11 cellular contexts compared by ENCODE assay signal in genomic region chr2:157442136-157442535, GRCh38. TPM values are rescaled to one million over a fixed set of nuclear protein-coding genes. Genes with fewer than 3 reads are reported as not detected.
DNase-seq lines count a peak whose midpoint lies in the region; ATAC-seq and TF ChIP-seq lines count a peak whose summit lies in the region.
"Had no signal": no experiment of that assay in that cellular context is flagged by ENCODE, and none has a peak within 500 bp of the region (broad histone marks: within the 10 kb centered on the region; RNA-seq: fewer than 3 reads in every experiment).

No MANE protein-coding gene starts in this region.

- TF ChIP-seq CTCF in mucosa of descending colon (IDR thresholded peaks at IDR 0.05): no peak
- TF ChIP-seq CTCF in upper lobe of right lung (IDR thresholded peaks at IDR 0.05): no peak

- intact Hi-C loops in right cardiac atrium (cut with DNase I): no loop called here
- intact Hi-C loops in left cardiac atrium (cut with DNase I): no loop called here
- intact Hi-C loops in mucosa of descending colon (cut with DNase I, micrococcal nuclease): no loop called here
- intact Hi-C loops in upper lobe of right lung (cut with DNase I): no loop called here

- peaks cover 65% of the 10 kb centered on the region for H3K36me3 Mint-ChIP-seq in activated CD8-positive, alpha-beta T cell treated with anti-CD3 and anti-CD28 coated beads, Interleukin-2, amount 10 ng/mL, durations not matched to agents 7 days and 5 days (ENCODE audit: low read depth)

- H3K27me3 ChIP-seq in right cardiac atrium (ENCODE audit: control insufficient read depth, insufficient read depth) (no peaks in the 10 kb centered on the region), upper lobe of right lung (no peaks in the 10 kb centered on the region)
- H3K27me3 ChIP-seq: body of pancreas had no signal

- H3K4me3 ChIP-seq in right cardiac atrium (ENCODE audit: low read length) (peak overlapping the region; percentile 9), mucosa of descending colon (peak overlapping the region; percentile 9), upper lobe of right lung (peak overlapping the region; percentile 54)
- H3K4me3 ChIP-seq: body of pancreas had no signal

- H3K4me1 Mint-ChIP-seq in activated CD8-positive, alpha-beta T cell treated with anti-CD3 and anti-CD28 coated beads, Interleukin-2, amount 10 ng/mL, durations not matched to agents 7 days and 5 days (ENCODE audit: low read depth): peaks cover 22% of the 10 kb centered on the region

- CTCF ChIA-PET in activated CD8-positive, alpha-beta T cell treated with anti-CD3 and anti-CD28 coated beads, Interleukin-2, amount 10 ng/mL, durations not matched to agents 7 days and 5 days (lab: Charles Lee): interaction anchor here (1.5 to 7.6 kb wide), 6 partner anchors 22 to 118 kb away, joined by 3 to 73 read pairs (median 8); partner anchors contain the start of gene ERMN

- H3K4me1 ChIP-seq in right cardiac atrium (ENCODE audit: control insufficient read depth, insufficient read depth, low read length) (peaks cover 5% of the 10 kb centered on the region), mucosa of descending colon (ENCODE audit: low read depth) (peaks cover 15% of the 10 kb centered on the region), upper lobe of right lung (no peaks in the 10 kb centered on the region)

- H3K27me3 Mint-ChIP-seq in activated CD8-positive, alpha-beta T cell treated with anti-CD3 and anti-CD28 coated beads, Interleukin-2, amount 10 ng/mL, durations not matched to agents 7 days and 5 days (ENCODE audit: low read depth): no peaks in the 10 kb centered on the region

- in situ Hi-C loops in ACHN (cut with HindIII; ENCODE audit: low pct_ligation_motif_present, low pct_unique_long_range_greater_than_20kb, low sequenced_read_pairs): no loop called here

- ATAC-seq in right cardiac atrium (no peak), left cardiac atrium (no peak), mucosa of descending colon (no peak), upper lobe of right lung (no peak)
- no peak for ATAC-seq in activated CD8-positive, alpha-beta T cell treated with anti-CD3 and anti-CD28 coated beads, Interleukin-2, amount 10 ng/mL, durations not matched to agents 7 days and 5 days
- ATAC-seq: body of pancreas had no signal

- H3K27ac ChIP-seq in right cardiac atrium (ENCODE audit: low read length) (no peak overlapping the region), upper lobe of right lung (peak overlapping the region; percentile 86)

- POLR2A ChIA-PET in activated CD8-positive, alpha-beta T cell treated with anti-CD3 and anti-CD28 coated beads, Interleukin-2, amount 10 ng/mL, durations not matched to agents 7 days and 5 days (lab: Charles Lee): interaction anchor here (1.9 to 14.3 kb wide), 11 partner anchors 7 to 47 kb away, joined by 7 to 258 read pairs (median 33); no protein-coding TSS in a partner anchor

- 74% methylated on average over 3 of the region's 3 CpGs for WGBS in right cardiac atrium

- no peaks in the 10 kb centered on the region for H3K9me3 Mint-ChIP-seq in activated CD8-positive, alpha-beta T cell treated with anti-CD3 and anti-CD28 coated beads, Interleukin-2, amount 10 ng/mL, durations not matched to agents 7 days and 5 days (ENCODE audit: insufficient read depth)

- no peaks in the 10 kb centered on the region for H3K36me3 ChIP-seq in mucosa of descending colon (ENCODE audit: low read depth)
- no peaks in the 10 kb centered on the region for H3K36me3 ChIP-seq in upper lobe of right lung

- H3K27ac Mint-ChIP-seq in activated CD8-positive, alpha-beta T cell treated with anti-CD3 and anti-CD28 coated beads, Interleukin-2, amount 10 ng/mL, durations not matched to agents 7 days and 5 days: peak overlapping the region; percentile 92

- DNase-seq in right cardiac atrium (no peak), left cardiac atrium (no peak), mucosa of descending colon (no peak), upper lobe of right lung (no peak), ACHN (no peak), HuH-7 (ENCODE audit: low spot score) (no peak), GM03348 (ENCODE audit: low spot score) (no peak)
- no peak for DNase-seq in activated CD8-positive, alpha-beta T cell treated with anti-CD3 and anti-CD28 coated beads, Interleukin-2, amount 10 ng/mL, durations not matched to agents 7 days and 5 days
- DNase-seq: NCI-H82 had no signal

- H3K9me3 ChIP-seq in right cardiac atrium (ENCODE audit: control insufficient read depth, low read length) (no peaks in the 10 kb centered on the region), mucosa of descending colon (no peaks in the 10 kb centered on the region), upper lobe of right lung (no peaks in the 10 kb centered on the region)
- H3K9me3 ChIP-seq: body of pancreas had no signal

- H3K4me3 Mint-ChIP-seq in activated CD8-positive, alpha-beta T cell treated with anti-CD3 and anti-CD28 coated beads, Interleukin-2, amount 10 ng/mL, durations not matched to agents 7 days and 5 days: peak overlapping the region; percentile 94

RNA-seq across cellular contexts. Expression of gene CYTIP, which starts 1.8 kb away (rescaled TPM):
- total RNA-seq in right cardiac atrium (1 to 10 TPM; 2.3 to 4.2 (median 3.2) TPM), left cardiac atrium (1 to 10 TPM; 4.9 to 5.1 TPM), mucosa of descending colon (10 to 100 TPM in 1 of 3 donors, 1 to 10 TPM in 2; 4.7 to 11.5 (median 5.8) TPM), upper lobe of right lung (34.7 TPM)
- 1.3 TPM for polyA plus RNA-seq in right cardiac atrium
- 100 to 1,000 TPM; 222 to 227 TPM for total RNA-seq in activated CD8-positive, alpha-beta T cell treated with anti-CD3 and anti-CD28 coated beads, Interleukin-2, amount 10 ng/mL, durations not matched to agents 7 days and 5 days
- polyA plus RNA-seq: BJ had no signal
